ENCODE assay signal across 27 cellular contexts in the genomic region with DNA sequence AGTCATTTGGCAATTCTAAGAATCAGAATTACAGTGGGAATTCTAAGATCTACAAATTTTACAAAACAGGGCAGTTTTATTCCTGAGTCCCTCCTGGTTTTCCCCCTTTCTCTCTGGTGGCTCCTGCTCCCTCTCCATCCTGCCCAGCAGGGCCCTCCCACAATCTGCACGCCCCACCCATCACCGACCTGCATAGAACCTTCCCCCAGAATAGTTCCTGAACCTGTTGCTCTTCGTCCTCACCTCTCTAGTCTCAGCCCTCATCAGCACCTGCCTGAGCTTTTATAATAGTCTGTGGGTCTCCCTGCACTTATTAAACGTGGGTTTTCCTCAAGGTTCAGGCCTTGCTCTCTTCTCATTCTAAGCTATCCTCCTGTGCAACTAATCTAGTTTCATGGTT. TPM values are rescaled to one million over a fixed set of nuclear protein-coding genes. Genes with fewer than 3 reads are reported as not detected.
DNase-seq lines count a peak whose midpoint lies in the region; ATAC-seq and TF ChIP-seq lines count a peak whose summit lies in the region.
"Had no signal": no experiment of that assay in that cellular context is flagged by ENCODE, and none has a peak within 500 bp of the region (broad histone marks: within the 10 kb centered on the region; RNA-seq: fewer than 3 reads in every experiment).

No MANE protein-coding gene starts in this region.

- H3K27ac ChIP-seq in HEK293 (ENCODE audit: extremely low read depth, low read depth, low read length), result no peak overlapping the region
- no peak overlapping the region for H3K27ac ChIP-seq in endodermal cell (ENCODE audit: low read depth, low read length)
- peak overlapping the region; percentile 47 for H3K27ac ChIP-seq in neutrophil
- H3K27ac ChIP-seq in neuronal stem cell (replicated peaks; ENCODE audit: low read length), result no peak overlapping the region
- no peak overlapping the region for H3K27ac ChIP-seq in effector memory CD4-positive, alpha-beta T cell (ENCODE audit: insufficient read depth, low read length, poor library complexity, severe bottlenecking)
- H3K27ac ChIP-seq: BLaER1 had no signal

- WGBS in endodermal cell (ENCODE audit: insufficient coverage in 1 of 2, insufficient read length in 1 of 2), 2 experiments, result 55 to 63% methylated on average over 2 to 4 of the region's 4 CpGs
- WGBS in neuronal stem cell (ENCODE audit: extremely low coverage in 2 of 2, insufficient read length in 2 of 2, insufficient replicate concordance in 1 of 2), 2 donors, result no CpG with 5 or more reads among the region's 4 CpGs

- no peak overlapping the region for H3K9ac ChIP-seq in endodermal cell (ENCODE audit: extremely low read depth, low read length, poor library complexity, severe bottlenecking)
- H3K9ac ChIP-seq in neuronal stem cell (ENCODE audit: low read depth, low read length, poor library complexity), result no peak overlapping the region
- H3K9ac ChIP-seq: BLaER1 had no signal

- POLR2A ChIA-PET in HEK293 (lab: Yijun Ruan, JAX), result no interaction called here

- H4K8ac ChIP-seq in neuronal stem cell (ENCODE audit: low read depth, low read length), result no peak overlapping the region

- no peak overlapping the region for H2BK12ac ChIP-seq in neuronal stem cell (ENCODE audit: low read length)

- ATAC-seq in GM19455 (IDR thresholded peaks at IDR 0.05; ENCODE audit: unreplicated experiment), result no peak
- ATAC-seq: GM12878 had no signal

- H3K4me2 ChIP-seq in neuronal stem cell (ENCODE audit: insufficient read depth, low read length, poor library complexity, severe bottlenecking), result no peak overlapping the region
- H3K4me2 ChIP-seq: BLaER1 had no signal

- no peak overlapping the region for H3K14ac ChIP-seq in neuronal stem cell (ENCODE audit: low read length)

- no peaks in the 10 kb centered on the region for H3K36me3 Mint-ChIP-seq in endodermal cell (ENCODE audit: low read depth)
- H3K36me3 Mint-ChIP-seq: CD14-positive monocyte; CD4-positive, CD25-positive, alpha-beta regulatory T cell had no signal

- H4K91ac ChIP-seq in neuronal stem cell (ENCODE audit: low read depth, low read length, poor library complexity), result no peak overlapping the region

- H2BK120ac ChIP-seq in neuronal stem cell (ENCODE audit: low read depth, low read length), result no peak overlapping the region

- H3K4me1 ChIP-seq in HEK293 (ENCODE audit: control insufficient read depth, insufficient read depth, low read length) (no peaks in the 10 kb centered on the region), endodermal cell (ENCODE audit: control insufficient read depth, insufficient read depth, low read length) (no peaks in the 10 kb centered on the region), neutrophil (ENCODE audit: control insufficient read depth in 1 of 2, insufficient read depth in 1 of 2, low read depth in 1 of 2, low read length in 1 of 2) (peaks cover 26 to 30% of the 10 kb centered on the region in 2 experiments), neuronal stem cell (ENCODE audit: control insufficient read depth in 2 of 2, insufficient read depth in 1 of 2, low read depth in 1 of 2, low read length in 2 of 2) (no peaks in the 10 kb centered on the region)
- H3K4me1 ChIP-seq in effector memory CD4-positive, alpha-beta T cell (ENCODE audit: control insufficient read depth, insufficient read depth, low read length, poor library complexity, severe bottlenecking), result no peaks in the 10 kb centered on the region
- H3K4me1 ChIP-seq: BE2C, BLaER1 had no signal

- H3K4me3 ChIP-seq in HEK293 (ENCODE audit: low read depth, low read length), result no peak overlapping the region
- H3K4me3 ChIP-seq in endodermal cell (ENCODE audit: low read length), result no peak overlapping the region
- H3K4me3 ChIP-seq in neutrophil (ENCODE audit: low read depth in 1 of 2, low read length in 1 of 2), result no peak overlapping the region
- no peak overlapping the region for H3K4me3 ChIP-seq in neuronal stem cell (ENCODE audit: low read length in 2 of 2)
- H3K4me3 ChIP-seq in effector memory CD4-positive, alpha-beta T cell (ENCODE audit: insufficient read depth, low read depth, low read length, poor library complexity, severe bottlenecking), result no peak overlapping the region
- H3K4me3 ChIP-seq: BLaER1, GM12878 had no signal

- no peak overlapping the region for H3K18ac ChIP-seq in neuronal stem cell (ENCODE audit: low read length)

- H3K79me1 ChIP-seq in neuronal stem cell (ENCODE audit: low read depth, low read length), result no peaks in the 10 kb centered on the region

- no peaks in the 10 kb centered on the region for H3K9me3 ChIP-seq in HEK293 (ENCODE audit: control insufficient read depth, insufficient read depth, low read depth, low read length)
- H3K9me3 ChIP-seq in endodermal cell (ENCODE audit: control insufficient read depth, low read length), result no peaks in the 10 kb centered on the region
- no peaks in the 10 kb centered on the region for H3K9me3 ChIP-seq in neutrophil
- no peaks in the 10 kb centered on the region for H3K9me3 ChIP-seq in neuronal stem cell (replicated peaks in 1 of 2; ENCODE audit: control insufficient read depth in 2 of 2, insufficient read depth in 1 of 2, low read depth in 1 of 2, low read length in 2 of 2)
- no peaks in the 10 kb centered on the region for H3K9me3 ChIP-seq in effector memory CD4-positive, alpha-beta T cell (ENCODE audit: control insufficient read depth, low read length)
- H3K9me3 ChIP-seq: BE2C had no signal

- no peak overlapping the region for H3K4me3 Mint-ChIP-seq in endodermal cell
- H3K4me3 Mint-ChIP-seq: CD4-positive, alpha-beta memory T cell; CD4-positive, CD25-positive, alpha-beta regulatory T cell; CD8-positive, alpha-beta memory T cell had no signal

- H3K36me3 ChIP-seq in HEK293 (ENCODE audit: control insufficient read depth in 2 of 2, insufficient read depth in 1 of 2, low read length in 2 of 2) (no peaks in the 10 kb centered on the region), endodermal cell (ENCODE audit: control insufficient read depth, insufficient read depth, low read length) (no peaks in the 10 kb centered on the region), neutrophil (no peaks in the 10 kb centered on the region), neuronal stem cell (replicated peaks in 1 of 2; ENCODE audit: control insufficient read depth in 2 of 2, insufficient read depth in 2 of 2, low read length in 2 of 2) (no peaks in the 10 kb centered on the region)
- no peaks in the 10 kb centered on the region for H3K36me3 ChIP-seq in effector memory CD4-positive, alpha-beta T cell (ENCODE audit: control insufficient read depth, insufficient read depth, low read length)
- H3K36me3 ChIP-seq: BE2C, BLaER1 had no signal

- peaks cover 25% of the 10 kb centered on the region for H3K9me3 Mint-ChIP-seq in endodermal cell

- H2BK15ac ChIP-seq in neuronal stem cell (ENCODE audit: low read length), result no peak overlapping the region

- no peaks in the 10 kb centered on the region for H3K27me3 ChIP-seq in endodermal cell (ENCODE audit: control insufficient read depth, insufficient read depth, low read length, poor library complexity, severe bottlenecking)
- H3K27me3 ChIP-seq in neutrophil, result no peaks in the 10 kb centered on the region
- H3K27me3 ChIP-seq in neuronal stem cell (ENCODE audit: control insufficient read depth in 3 of 3, insufficient read depth in 3 of 3, low read depth in 1 of 3, low read length in 3 of 3), result peaks cover 0 to 26% (median 0%) of the 10 kb centered on the region in 3 experiments
- peaks cover 6% of the 10 kb centered on the region for H3K27me3 ChIP-seq in effector memory CD4-positive, alpha-beta T cell (replicated peaks; ENCODE audit: control insufficient read depth, insufficient read depth, low read length, poor library complexity, severe bottlenecking)
- H3K27me3 ChIP-seq: BLaER1 had no signal

- peaks cover 20% of the 10 kb centered on the region for H3K27me3 Mint-ChIP-seq in endodermal cell (ENCODE audit: insufficient read depth)

- no peaks in the 10 kb centered on the region for H3K4me1 Mint-ChIP-seq in endodermal cell
- H3K4me1 Mint-ChIP-seq: CD4-positive, alpha-beta memory T cell; CD4-positive, CD25-positive, alpha-beta regulatory T cell; CD8-positive, alpha-beta memory T cell had no signal

- CTCF ChIA-PET in HEK293 (lab: Yijun Ruan, JAX), result no interaction called here

- no peak overlapping the region for H3K23ac ChIP-seq in neuronal stem cell (ENCODE audit: low read depth, low read length, poor library complexity)

- no peak overlapping the region for H2AK5ac ChIP-seq in neuronal stem cell (ENCODE audit: low read depth, low read length)

- H2BK5ac ChIP-seq in neuronal stem cell (ENCODE audit: low read length), result no peak overlapping the region

- peak; percentile 12 for DNase-seq in endodermal cell
- DNase-seq in neuronal stem cell (ENCODE audit: low spot score), result no peak
- DNase-seq in effector memory CD4-positive, alpha-beta T cell, result no peak
- no peak for DNase-seq in activated T-cell treated with anti-CD3 and anti-CD28 coated beads, Interleukin-2, amount 50 U/mL, for 48 hours
- DNase-seq: 8988T; ACHN; BE2C; C1 segment of cervical spinal cord; CD4-positive, alpha-beta memory T cell; CD4-positive, CD25-positive, alpha-beta regulatory T cell; CD8-positive, alpha-beta memory T cell; COR-L47; DMS 273 treated with DMSO at 0.1 percent for 48 hours; DMS153; DMS53; DMS79; DND-41; EL; GDM1 had no signal

- no peak overlapping the region for H3K4ac ChIP-seq in neuronal stem cell (ENCODE audit: low read length)

- no peak overlapping the region for H2AFZ ChIP-seq in neuronal stem cell (ENCODE audit: low read length)

- no peak overlapping the region for H3K27ac Mint-ChIP-seq in endodermal cell
- H3K27ac Mint-ChIP-seq: CD14-positive monocyte; CD4-positive, alpha-beta memory T cell; CD4-positive, CD25-positive, alpha-beta regulatory T cell; CD8-positive, alpha-beta memory T cell had no signal

- TF ChIP-seq CTCF in HEK293 (tag by site-specific recombination; IDR thresholded peaks at IDR 0.05) (no peak), endodermal cell (conservative IDR thresholded peaks at IDR 0.05) (no peak), neutrophil (IDR thresholded peaks at IDR 0.05) (no peak)

TF ChIP-seq in HEK293, 187 proteins besides CTCF, POLR2A, EP300 and RAD21:
- TF ChIP-seq ZNF366 (tag by site-specific recombination; conservative IDR thresholded peaks at IDR 0.05) (no peak), SCRT2 (tag by site-specific recombination; IDR thresholded peaks at IDR 0.05) (peak; percentile 73), ZNF112 (tag by site-specific recombination; IDR thresholded peaks at IDR 0.05) (no peak)
TF ChIP-seq in HEK293: peak in this region for 1.

RNA-seq across cellular contexts. Expression of gene MNX1, which starts 49.1 kb away (rescaled TPM):
- 10 to 100 TPM; 14.5 to 18.7 TPM for total RNA-seq in endodermal cell
- polyA plus RNA-seq in endodermal cell (2013, experiment 1 of 2), result 1.7 TPM
- polyA plus RNA-seq in endodermal cell (2013, experiment 2 of 2), result 2.1 TPM
- not detected for polyA plus RNA-seq in neuronal stem cell (2013, experiment 1 of 2)
- 0.04 TPM for polyA plus RNA-seq in neuronal stem cell (2013, experiment 2 of 2)
- total RNA-seq: A673; CD4-positive, alpha-beta memory T cell; CD8-positive, alpha-beta memory T cell had no signal
- polyA plus RNA-seq: AG04450; CD14-positive monocyte; CD4-positive, alpha-beta memory T cell; CD4-positive, CD25-positive, alpha-beta regulatory T cell; CD8-positive, alpha-beta memory T cell had no signal
